In the genomic region with DNA sequence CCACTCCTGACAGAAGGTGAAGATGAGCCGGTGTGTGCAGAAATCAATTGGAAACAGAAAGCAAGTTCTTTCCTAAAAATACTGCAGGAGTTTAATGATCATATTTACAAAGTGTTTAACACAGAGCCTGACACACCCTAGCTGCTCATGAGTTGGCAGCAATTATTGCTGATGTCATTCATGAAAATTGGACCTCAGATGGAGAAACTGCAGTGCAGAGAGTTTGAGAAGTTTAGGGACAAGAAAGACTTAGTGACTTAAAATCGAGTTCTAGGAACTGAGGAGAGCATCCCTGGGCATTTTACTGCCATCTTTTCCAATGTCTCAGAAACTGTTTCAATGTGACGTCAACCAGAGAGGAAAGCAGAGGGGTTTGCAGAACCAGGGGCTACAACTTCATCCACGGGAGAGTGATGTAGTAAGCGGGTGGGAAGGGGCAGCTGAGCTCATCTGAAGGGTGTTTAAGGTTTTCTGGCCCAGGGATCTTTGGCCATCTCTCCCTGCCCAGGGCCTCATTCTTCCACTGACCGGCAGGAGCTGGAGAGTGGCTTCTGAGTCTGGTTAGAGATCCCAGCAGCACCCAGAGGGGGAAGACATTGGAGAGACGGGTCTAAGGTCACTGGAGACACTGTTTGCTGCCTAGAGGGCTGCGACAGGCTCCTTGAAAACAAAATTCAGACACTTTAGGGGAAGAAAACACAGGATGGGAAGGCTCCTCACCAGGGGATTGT, we compare ENCODE assay signal across 1 cellular context.
TF ChIP-seq lines count a peak whose summit lies in the region.

No MANE protein-coding gene starts in this region.

TF ChIP-seq in GM23338, 12 proteins besides CTCF, POLR2A, EP300 and RAD21 (continued from another document):
- no peak for TF ChIP-seq ZNF331 (CRISPR knock-in tag; IDR thresholded peaks at IDR 0.05; ENCODE audit: low read depth)
